9 cellular contexts compared by ENCODE assay signal in the genomic region with DNA sequence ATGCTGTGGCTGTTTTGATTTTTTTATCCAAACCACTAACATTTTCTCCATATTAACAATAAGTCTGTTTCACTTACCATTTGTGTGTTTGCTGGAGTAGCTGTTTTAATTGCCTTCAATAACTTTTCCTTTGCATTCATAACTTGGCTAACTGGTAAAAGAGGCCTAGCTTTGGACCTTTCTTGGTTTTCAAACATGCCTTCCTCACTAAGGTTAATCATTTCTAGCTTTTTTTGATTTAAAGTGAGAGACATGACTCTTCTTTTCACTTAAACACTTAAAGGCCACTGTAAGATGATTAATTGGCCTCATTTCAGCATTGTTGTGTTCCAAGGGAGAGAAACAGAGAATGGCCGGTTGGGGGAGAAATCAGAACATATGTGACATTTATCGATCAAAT. TPM values are rescaled to one million over a fixed set of nuclear protein-coding genes. Genes with fewer than 3 reads are reported as not detected.
"Had no signal": no experiment of that assay in that cellular context is flagged by ENCODE, and none has a peak within 500 bp of the region (broad histone marks: within the 10 kb centered on the region; RNA-seq: fewer than 3 reads in every experiment).

No MANE protein-coding gene starts in this region.

- DNase-seq: GDM1, GF-D8 had no signal

- FAIRE-seq: G401.6, GM12878, GM12891, GM12892, GM18507, GM19239 had no signal

- ATAC-seq: GM12878 had no signal

- H3K4me3 ChIP-seq: GM12878 had no signal

RNA-seq across cellular contexts. Expression of a gene that starts 2.9 kb away (rescaled TPM):
- total RNA-seq: G401, GM12878 had no signal
- polyA plus RNA-seq: GM12878 had no signal

RNA-seq across cellular contexts. Expression of a gene that starts 6.4 kb away (rescaled TPM):
- total RNA-seq: G401, GM12878 had no signal

RNA-seq across cellular contexts. Expression of a gene that starts 20.5 kb away (rescaled TPM):
- total RNA-seq: G401, GM12878 had no signal
- polyA plus RNA-seq: GM12878 had no signal

RNA-seq across cellular contexts. Expression of a gene that starts 53.3 kb away (rescaled TPM):
- total RNA-seq: G401, GM12878 had no signal
- polyA plus RNA-seq: GM12878 had no signal
